27 cellular contexts compared by ENCODE assay signal in the genomic region with DNA sequence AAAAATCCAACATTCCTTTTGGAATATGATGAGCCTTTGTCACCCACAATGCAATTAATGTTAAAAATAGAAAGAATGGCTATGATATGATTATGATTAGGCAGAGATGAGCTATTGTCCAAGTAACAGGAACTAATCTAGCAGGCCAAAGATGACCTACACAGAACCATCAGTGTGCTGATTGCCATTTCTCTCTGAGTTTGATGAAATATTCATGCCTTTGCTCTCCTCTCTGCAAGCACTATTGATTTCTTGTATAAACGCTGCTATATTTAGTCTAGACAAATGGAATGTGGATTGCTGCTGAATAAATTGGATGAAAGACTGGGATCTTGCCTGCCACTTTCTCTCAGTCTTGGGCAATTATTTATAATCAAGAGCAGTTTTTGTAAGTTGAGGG.
DNase-seq lines count a peak whose midpoint lies in the region; ATAC-seq and TF ChIP-seq lines count a peak whose summit lies in the region.
"Had no signal": no experiment of that assay in that cellular context is flagged by ENCODE, and none has a peak within 500 bp of the region (broad histone marks: within the 10 kb centered on the region; RNA-seq: fewer than 3 reads in every experiment).

No MANE protein-coding gene starts in this region.

- H3K4me1 Mint-ChIP-seq in natural killer cell = peaks cover 14 to 18% of the 10 kb centered on the region in 2 donors
- H3K4me1 Mint-ChIP-seq: T-helper 17 cell had no signal

- H3K36me3 Mint-ChIP-seq in natural killer cell = no peaks in the 10 kb centered on the region
- H3K36me3 Mint-ChIP-seq: CD4-positive, CD25-positive, alpha-beta regulatory T cell had no signal

- POLR2A ChIA-PET in SK-N-SH (lab: Yijun Ruan, JAX) = no interaction called here

- H3K27me3 Mint-ChIP-seq in natural killer cell (ENCODE audit: low read depth in 2 of 2) = no peaks in the 10 kb centered on the region
- H3K27me3 Mint-ChIP-seq: CD4-positive, CD25-positive, alpha-beta regulatory T cell; stimulated activated memory B cell treated with anti-CD40 and anti-IgM and Interleukin-4, amounts not matched to agents 10 μg/mL and 1 μg/mL and 100 μg/mL, for 72 hours; T-helper 17 cell had no signal

- TF ChIP-seq CTCF in SK-N-SH (IDR thresholded peaks at IDR 0.05) (no peak), retinal pigment epithelial cell (conservative IDR thresholded peaks at IDR 0.05; ENCODE audit: low read depth, low read length) (no peak), natural killer cell (IDR thresholded peaks at IDR 0.05) (no peak)

- H3K27ac ChIP-seq in SK-N-SH (ENCODE audit: low read depth in 2 of 2, low read length in 1 of 2) = peak overlapping the region; percentile 12 to 47; a peak in 2 of 4 replicates
- H3K27ac ChIP-seq: esophagus squamous epithelium, spleen, testis, uterus had no signal

- no peak overlapping the region for H3K27ac Mint-ChIP-seq in natural killer cell
- H3K27ac Mint-ChIP-seq: CD4-positive, CD25-positive, alpha-beta regulatory T cell; stimulated activated memory B cell treated with anti-CD40 and anti-IgM and Interleukin-4, amounts not matched to agents 10 μg/mL and 1 μg/mL and 100 μg/mL, for 72 hours; T-helper 17 cell had no signal

- no peaks in the 10 kb centered on the region for H3K9me2 ChIP-seq in SK-N-SH

- peaks cover 10% of the 10 kb centered on the region in 2 experiments for H3K36me3 ChIP-seq in SK-N-SH (replicated peaks in 1 of 2; ENCODE audit: control insufficient read depth in 1 of 2, insufficient read depth in 2 of 2, low read length in 1 of 2)
- H3K36me3 ChIP-seq: esophagus squamous epithelium, uterus had no signal

- intact Hi-C loops in natural killer cell (cut with micrococcal nuclease) = no loop called here

- no peak for TF ChIP-seq RAD21 in SK-N-SH (IDR thresholded peaks at IDR 0.05; ENCODE audit: low read length)

- H3K4me3 ChIP-seq in SK-N-SH (ENCODE audit: low read depth in 2 of 2, low read length in 1 of 2) = no peak overlapping the region
- no peak overlapping the region for H3K4me3 ChIP-seq in retinal pigment epithelial cell (ENCODE audit: low read length)
- H3K4me3 ChIP-seq: esophagus squamous epithelium, K562, mucosa of descending colon, spleen, testis, uterus had no signal

- WGBS in SK-N-SH (ENCODE audit: low lambda C conversion rate) = 83% methylated on average over 1 of the region's 1 CpG

- H3K4me3 Mint-ChIP-seq in natural killer cell = no peak overlapping the region
- H3K4me3 Mint-ChIP-seq: CD4-positive, CD25-positive, alpha-beta regulatory T cell; stimulated activated memory B cell treated with anti-CD40 and anti-IgM and Interleukin-4, amounts not matched to agents 10 μg/mL and 1 μg/mL and 100 μg/mL, for 72 hours; T-helper 17 cell had no signal

- H4K20me1 ChIP-seq in SK-N-SH (ENCODE audit: insufficient read depth) = no peaks in the 10 kb centered on the region

- CTCF ChIA-PET in SK-N-SH (lab: Yijun Ruan, JAX) = interaction anchor here (1.5 to 9.7 kb wide), 4 partner anchors 9 to 228 kb away, joined by 3 to 73 read pairs (median 20); no protein-coding TSS in a partner anchor

- peaks cover 20% of the 10 kb centered on the region for H3F3A ChIP-seq in SK-N-SH (replicated peaks; ENCODE audit: insufficient read depth)

- peak; percentile 44 for ATAC-seq in left lobe of liver
- ATAC-seq in natural killer cell = no peak
- ATAC-seq: HCT116; K562; mucosa of descending colon; stimulated activated memory B cell treated with anti-CD40 and anti-IgM and Interleukin-4, amounts not matched to agents 10 μg/mL and 1 μg/mL and 100 μg/mL, for 72 hours; T-helper 17 cell had no signal

- TF ChIP-seq EP300 in SK-N-SH (IDR thresholded peaks at IDR 0.05; ENCODE audit: borderline replicate concordance in 1 of 2, low read depth in 1 of 2, low read length in 1 of 2) = no peak

- H3K27me3 ChIP-seq in SK-N-SH (ENCODE audit: insufficient read depth) = no peaks in the 10 kb centered on the region
- H3K27me3 ChIP-seq: esophagus squamous epithelium, spleen, testis, uterus had no signal

- no peaks in the 10 kb centered on the region for H3K9me3 ChIP-seq in SK-N-SH
- H3K9me3 ChIP-seq: esophagus squamous epithelium, mucosa of descending colon, spleen, testis, uterus had no signal

- H3K4me1 ChIP-seq in SK-N-SH (ENCODE audit: control insufficient read depth in 1 of 2, insufficient read depth in 2 of 2, low read depth in 1 of 2, low read length in 1 of 2) = peaks cover 9 to 16% of the 10 kb centered on the region in 2 experiments; a peak in 3 of 4 replicates
- H3K4me1 ChIP-seq: esophagus squamous epithelium, testis, uterus had no signal

- 0 out of 2 replicates have a peak overlapping the region, but pooled peaks have one; percentile 1 for H2AFZ ChIP-seq in SK-N-SH (ENCODE audit: low read depth)

- no peak overlapping the region for H3K9ac ChIP-seq in SK-N-SH

- H3K79me2 ChIP-seq in SK-N-SH (ENCODE audit: insufficient read depth) = peaks cover 20% of the 10 kb centered on the region; the same call in 1 of the 2 replicates

- no peaks in the 10 kb centered on the region for H3K9me3 Mint-ChIP-seq in natural killer cell
- H3K9me3 Mint-ChIP-seq: stimulated activated memory B cell treated with anti-CD40 and anti-IgM and Interleukin-4, amounts not matched to agents 10 μg/mL and 1 μg/mL and 100 μg/mL, for 72 hours had no signal

- no peak overlapping the region for H3K4me2 ChIP-seq in SK-N-SH

- DNase-seq in GM03348 (ENCODE audit: low spot score) = peak; percentile 24
- DNase-seq in SK-N-SH = no peak
- DNase-seq in left lobe of liver (ENCODE audit: low spot score) = no peak
- DNase-seq in retinal pigment epithelial cell (ENCODE audit: low read depth) = peak; percentile 27
- DNase-seq in natural killer cell = no peak
- DNase-seq in HT-29 (ENCODE audit: low spot score) = no peak
- no peak for DNase-seq in NOMO-1 treated with DMSO at 0.1 percent for 48 hours (lab: John Stamatoyannopoulos, UW; ENCODE audit: unreplicated experiment)
- DNase-seq: activated CD4-positive, alpha-beta T cell treated with anti-CD3 and anti-CD28 coated beads for 48 hours; activated naive CD4-positive, alpha-beta T cell treated with Interleukin-2 at 50 U/mL for 16 hours; activated T-cell treated with anti-CD3 and anti-CD28 coated beads, Interleukin-2, amount 50 U/mL, for 48 hours; CD4-positive, CD25-positive, alpha-beta regulatory T cell; cortex of kidney; esophagus squamous epithelium; islet precursor cell; MM.1S; mucosa of descending colon; NCI-H2171; NCI-H526 treated with DMSO at 0.1 percent for 48 hours; RPMI8226; spleen; stimulated activated CD4-positive, alpha-beta T cell treated with anti-CD3 and anti-CD28 coated beads, Interleukin-4, amount 100 ng/mL, for 1 hour; T-helper 17 cell; testis; uterus had no signal

TF ChIP-seq in SK-N-SH, 30 proteins besides CTCF, POLR2A, EP300 and RAD21 (continues in another document):
- TF ChIP-seq EZH2phosphoT487 (IDR thresholded peaks at IDR 0.05; ENCODE audit: borderline replicate concordance, low read depth) (no peak), POLR2AphosphoS5 (IDR thresholded peaks at IDR 0.05; ENCODE audit: low read depth, low read length) (no peak), YY1 (IDR thresholded peaks at IDR 0.05; ENCODE audit: low read depth) (no peak), RCOR1 (IDR thresholded peaks at IDR 0.05; ENCODE audit: low read length) (no peak), MEF2A (IDR thresholded peaks at IDR 0.05; ENCODE audit: borderline replicate concordance, low read depth) (no peak), RFX5 (IDR thresholded peaks at IDR 0.05; ENCODE audit: low read length) (no peak), PBX3 (IDR thresholded peaks at IDR 0.05) (no peak), NFIC (IDR thresholded peaks at IDR 0.05; ENCODE audit: borderline replicate concordance) (no peak), TCF12 (IDR thresholded peaks at IDR 0.05) (no peak), NRF1 (IDR thresholded peaks at IDR 0.05; ENCODE audit: low read depth, low read length) (no peak), SMC3 (IDR thresholded peaks at IDR 0.05; ENCODE audit: low read depth, low read length) (no peak), IRF3 (IDR thresholded peaks at IDR 0.05; ENCODE audit: low read depth, low read length) (no peak), FOSL2 (IDR thresholded peaks at IDR 0.05; ENCODE audit: borderline replicate concordance, low read depth) (no peak), CHD2 (IDR thresholded peaks at IDR 0.05; ENCODE audit: low read length, partially characterized antibody) (no peak)
- TF ChIP-seq, protein P1, sequence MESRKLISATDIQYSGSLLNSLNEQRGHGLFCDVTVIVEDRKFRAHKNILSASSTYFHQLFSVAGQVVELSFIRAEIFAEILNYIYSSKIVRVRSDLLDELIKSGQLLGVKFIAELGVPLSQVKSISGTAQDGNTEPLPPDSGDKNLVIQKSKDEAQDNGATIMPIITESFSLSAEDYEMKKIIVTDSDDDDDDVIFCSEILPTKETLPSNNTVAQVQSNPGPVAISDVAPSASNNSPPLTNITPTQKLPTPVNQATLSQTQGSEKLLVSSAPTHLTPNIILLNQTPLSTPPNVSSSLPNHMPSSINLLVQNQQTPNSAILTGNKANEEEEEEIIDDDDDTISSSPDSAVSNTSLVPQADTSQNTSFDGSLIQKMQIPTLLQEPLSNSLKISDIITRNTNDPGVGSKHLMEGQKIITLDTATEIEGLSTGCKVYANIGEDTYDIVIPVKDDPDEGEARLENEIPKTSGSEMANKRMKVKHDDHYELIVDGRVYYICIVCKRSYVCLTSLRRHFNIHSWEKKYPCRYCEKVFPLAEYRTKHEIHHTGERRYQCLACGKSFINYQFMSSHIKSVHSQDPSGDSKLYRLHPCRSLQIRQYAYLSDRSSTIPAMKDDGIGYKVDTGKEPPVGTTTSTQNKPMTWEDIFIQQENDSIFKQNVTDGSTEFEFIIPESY (IDR thresholded peaks at IDR 0.05; ENCODE audit: borderline replicate concordance, low read depth) = no peak

Comparison
In these comparisons a context has a peak if more than half of its experiments do, and no peak if none do; other contexts are left out.
1. DNase-seq: peak in GM03348 (single experiment) and retinal pigment epithelial cell (single experiment); none in SK-N-SH (single experiment), left lobe of liver (single experiment), natural killer cell (single experiment), HT-29 (single experiment) and NOMO-1 treated with DMSO at 0.1 percent for 48 hours (single experiment).